In the genomic region with DNA sequence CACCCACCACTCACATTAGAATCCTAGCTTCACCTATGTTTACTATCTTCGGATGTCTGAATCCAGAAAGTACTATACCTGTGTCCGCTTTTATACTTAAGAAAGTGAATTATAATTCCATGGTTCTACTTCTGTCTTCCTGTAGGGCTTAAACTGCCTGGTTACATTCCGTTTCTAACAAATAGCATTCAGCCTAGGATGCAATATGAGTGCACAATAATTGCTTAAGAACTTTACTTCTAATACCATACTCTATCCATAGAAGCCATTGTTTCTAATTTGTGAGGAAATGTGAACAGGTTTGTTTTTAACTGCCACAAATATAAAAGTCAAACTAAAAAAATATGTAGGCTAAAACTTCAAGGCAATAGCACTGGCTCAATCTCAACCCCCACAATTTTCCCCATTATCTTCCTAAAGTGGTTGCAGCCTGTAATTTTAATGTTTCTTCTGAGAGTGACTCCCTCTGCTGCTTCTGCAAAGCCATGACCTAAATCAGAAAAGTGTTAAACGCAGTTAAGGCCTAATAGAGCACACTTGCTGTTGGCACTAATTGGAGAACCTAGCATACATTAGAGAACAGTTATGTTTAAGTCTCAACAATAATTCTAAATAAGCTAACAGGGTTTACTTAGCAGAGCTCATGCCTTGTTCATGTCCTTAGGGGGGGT, we compare ENCODE assay signal across 1 cellular context.
TF ChIP-seq lines count a peak whose summit lies in the region.

No MANE protein-coding gene starts in this region.

TF ChIP-seq in GM12878, 131 proteins besides CTCF, POLR2A, EP300 and RAD21 (continued from another document):
- no peak for TF ChIP-seq FOXK2 (IDR thresholded peaks at IDR 0.05)
- TF ChIP-seq ZSCAN29 (IDR thresholded peaks at IDR 0.05): no peak
- TF ChIP-seq, protein P1, sequence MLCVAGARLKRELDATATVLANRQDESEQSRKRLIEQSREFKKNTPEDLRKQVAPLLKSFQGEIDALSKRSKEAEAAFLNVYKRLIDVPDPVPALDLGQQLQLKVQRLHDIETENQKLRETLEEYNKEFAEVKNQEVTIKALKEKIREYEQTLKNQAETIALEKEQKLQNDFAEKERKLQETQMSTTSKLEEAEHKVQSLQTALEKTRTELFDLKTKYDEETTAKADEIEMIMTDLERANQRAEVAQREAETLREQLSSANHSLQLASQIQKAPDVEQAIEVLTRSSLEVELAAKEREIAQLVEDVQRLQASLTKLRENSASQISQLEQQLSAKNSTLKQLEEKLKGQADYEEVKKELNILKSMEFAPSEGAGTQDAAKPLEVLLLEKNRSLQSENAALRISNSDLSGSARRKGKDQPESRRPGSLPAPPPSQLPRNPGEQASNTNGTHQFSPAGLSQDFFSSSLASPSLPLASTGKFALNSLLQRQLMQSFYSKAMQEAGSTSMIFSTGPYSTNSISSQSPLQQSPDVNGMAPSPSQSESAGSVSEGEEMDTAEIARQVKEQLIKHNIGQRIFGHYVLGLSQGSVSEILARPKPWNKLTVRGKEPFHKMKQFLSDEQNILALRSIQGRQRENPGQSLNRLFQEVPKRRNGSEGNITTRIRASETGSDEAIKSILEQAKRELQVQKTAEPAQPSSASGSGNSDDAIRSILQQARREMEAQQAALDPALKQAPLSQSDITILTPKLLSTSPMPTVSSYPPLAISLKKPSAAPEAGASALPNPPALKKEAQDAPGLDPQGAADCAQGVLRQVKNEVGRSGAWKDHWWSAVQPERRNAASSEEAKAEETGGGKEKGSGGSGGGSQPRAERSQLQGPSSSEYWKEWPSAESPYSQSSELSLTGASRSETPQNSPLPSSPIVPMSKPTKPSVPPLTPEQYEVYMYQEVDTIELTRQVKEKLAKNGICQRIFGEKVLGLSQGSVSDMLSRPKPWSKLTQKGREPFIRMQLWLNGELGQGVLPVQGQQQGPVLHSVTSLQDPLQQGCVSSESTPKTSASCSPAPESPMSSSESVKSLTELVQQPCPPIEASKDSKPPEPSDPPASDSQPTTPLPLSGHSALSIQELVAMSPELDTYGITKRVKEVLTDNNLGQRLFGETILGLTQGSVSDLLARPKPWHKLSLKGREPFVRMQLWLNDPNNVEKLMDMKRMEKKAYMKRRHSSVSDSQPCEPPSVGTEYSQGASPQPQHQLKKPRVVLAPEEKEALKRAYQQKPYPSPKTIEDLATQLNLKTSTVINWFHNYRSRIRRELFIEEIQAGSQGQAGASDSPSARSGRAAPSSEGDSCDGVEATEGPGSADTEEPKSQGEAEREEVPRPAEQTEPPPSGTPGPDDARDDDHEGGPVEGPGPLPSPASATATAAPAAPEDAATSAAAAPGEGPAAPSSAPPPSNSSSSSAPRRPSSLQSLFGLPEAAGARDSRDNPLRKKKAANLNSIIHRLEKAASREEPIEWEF (IDR thresholded peaks at IDR 0.05; ENCODE audit: insufficient replicate concordance, low read depth, low read length): no peak
- no peak for TF ChIP-seq CREM (IDR thresholded peaks at IDR 0.05; ENCODE audit: low read depth)
- TF ChIP-seq IRF4 (IDR thresholded peaks at IDR 0.05; ENCODE audit: low read depth, low read length): no peak
- TF ChIP-seq SRF (IDR thresholded peaks at IDR 0.05; ENCODE audit: low read depth in 2 of 2, low read length in 2 of 2): no peak
- no peak for TF ChIP-seq SREBF1 (IDR thresholded peaks at IDR 0.05; ENCODE audit: low read length)
- TF ChIP-seq SMC3 (IDR thresholded peaks at IDR 0.05; ENCODE audit: borderline replicate concordance, low read length): peak; percentile 40; the same call in 1 of the 2 replicates
- TF ChIP-seq MTA2 (IDR thresholded peaks at IDR 0.05; ENCODE audit: low read depth): peak; percentile 48
- no peak for TF ChIP-seq YBX1 (IDR thresholded peaks at IDR 0.05)
- TF ChIP-seq GATAD2B (conservative IDR thresholded peaks at IDR 0.05; ENCODE audit: low read depth): no peak
- TF ChIP-seq, protein P2, sequence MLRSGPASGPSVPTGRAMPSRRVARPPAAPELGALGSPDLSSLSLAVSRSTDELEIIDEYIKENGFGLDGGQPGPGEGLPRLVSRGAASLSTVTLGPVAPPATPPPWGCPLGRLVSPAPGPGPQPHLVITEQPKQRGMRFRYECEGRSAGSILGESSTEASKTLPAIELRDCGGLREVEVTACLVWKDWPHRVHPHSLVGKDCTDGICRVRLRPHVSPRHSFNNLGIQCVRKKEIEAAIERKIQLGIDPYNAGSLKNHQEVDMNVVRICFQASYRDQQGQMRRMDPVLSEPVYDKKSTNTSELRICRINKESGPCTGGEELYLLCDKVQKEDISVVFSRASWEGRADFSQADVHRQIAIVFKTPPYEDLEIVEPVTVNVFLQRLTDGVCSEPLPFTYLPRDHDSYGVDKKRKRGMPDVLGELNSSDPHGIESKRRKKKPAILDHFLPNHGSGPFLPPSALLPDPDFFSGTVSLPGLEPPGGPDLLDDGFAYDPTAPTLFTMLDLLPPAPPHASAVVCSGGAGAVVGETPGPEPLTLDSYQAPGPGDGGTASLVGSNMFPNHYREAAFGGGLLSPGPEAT (IDR thresholded peaks at IDR 0.05; ENCODE audit: low read depth): no peak
- TF ChIP-seq ESRRA (IDR thresholded peaks at IDR 0.05; ENCODE audit: low read length): no peak
- no peak for TF ChIP-seq PAX5 (IDR thresholded peaks at IDR 0.05; ENCODE audit: borderline replicate concordance, low read depth, low read length)
- TF ChIP-seq, protein P3, sequence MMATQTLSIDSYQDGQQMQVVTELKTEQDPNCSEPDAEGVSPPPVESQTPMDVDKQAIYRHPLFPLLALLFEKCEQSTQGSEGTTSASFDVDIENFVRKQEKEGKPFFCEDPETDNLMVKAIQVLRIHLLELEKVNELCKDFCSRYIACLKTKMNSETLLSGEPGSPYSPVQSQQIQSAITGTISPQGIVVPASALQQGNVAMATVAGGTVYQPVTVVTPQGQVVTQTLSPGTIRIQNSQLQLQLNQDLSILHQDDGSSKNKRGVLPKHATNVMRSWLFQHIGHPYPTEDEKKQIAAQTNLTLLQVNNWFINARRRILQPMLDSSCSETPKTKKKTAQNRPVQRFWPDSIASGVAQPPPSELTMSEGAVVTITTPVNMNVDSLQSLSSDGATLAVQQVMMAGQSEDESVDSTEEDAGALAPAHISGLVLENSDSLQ (IDR thresholded peaks at IDR 0.05): no peak
- no peak for TF ChIP-seq ZZZ3 (IDR thresholded peaks at IDR 0.05; ENCODE audit: control insufficient read depth, insufficient read length, low read depth)
- peak; percentile 42; the same call in 1 of the 2 replicates for TF ChIP-seq ZNF24 (IDR thresholded peaks at IDR 0.05)
- TF ChIP-seq ZNF217 (IDR thresholded peaks at IDR 0.05): no peak; the same call in 1 of the 2 replicates
- TF ChIP-seq SPI1 (IDR thresholded peaks at IDR 0.05; ENCODE audit: borderline replicate concordance, insufficient read depth, low read depth, low read length): no peak
- TF ChIP-seq STAT3 (IDR thresholded peaks at IDR 0.05; ENCODE audit: low read depth, low read length): no peak
TF ChIP-seq in GM12878: peak in this region for 4.
